In genomic region chr3:197951392-197951990, GRCh38 we compare ENCODE assay signal across 8 cellular contexts. TPM values are rescaled to one million over a fixed set of nuclear protein-coding genes. Genes with fewer than 3 reads are reported as not detected.
A peak's percentile ranks its signal among the peaks of the same experiment; 100 is the strongest.
DNase-seq lines count a peak whose midpoint lies in the region; ATAC-seq and TF ChIP-seq lines count a peak whose summit lies in the region.

No MANE protein-coding gene starts in this region.

- no peaks in the 10 kb centered on the region for H3K9me3 ChIP-seq in CD4-positive, CD25-positive, alpha-beta regulatory T cell (ENCODE audit: control insufficient read depth in 2 of 2, low read length in 2 of 2)
- H3K9me3 ChIP-seq in MM.1S (replicated peaks; ENCODE audit: insufficient read depth, low read length), result no peaks in the 10 kb centered on the region
- no peaks in the 10 kb centered on the region for H3K9me3 ChIP-seq in effector memory CD4-positive, alpha-beta T cell (ENCODE audit: control insufficient read depth, low read length)
- H3K9me3 ChIP-seq in neural progenitor cell (ENCODE audit: low read depth), result no peaks in the 10 kb centered on the region

- peaks cover 12% of the 10 kb centered on the region; the same call in 1 of the 2 replicates for H4K20me1 ChIP-seq in MM.1S (ENCODE audit: insufficient read depth, low read length)
- H4K20me1 ChIP-seq in neural progenitor cell (ENCODE audit: low read depth), result peaks cover 61% of the 10 kb centered on the region

- H2AFZ ChIP-seq in MM.1S (ENCODE audit: low read length), result no peak overlapping the region
- no peak overlapping the region for H2AFZ ChIP-seq in neural progenitor cell (replicated peaks)

- H3K27me3 ChIP-seq in CD4-positive, CD25-positive, alpha-beta regulatory T cell (ENCODE audit: control insufficient read depth, insufficient read depth, low read length), result no peaks in the 10 kb centered on the region
- H3K27me3 ChIP-seq in MM.1S (replicated peaks; ENCODE audit: insufficient read depth, low read length) (peaks cover 9% of the 10 kb centered on the region; the same call in 1 of the 2 replicates), neural progenitor cell (no peaks in the 10 kb centered on the region)
- H3K27me3 ChIP-seq in effector memory CD4-positive, alpha-beta T cell (replicated peaks; ENCODE audit: control insufficient read depth, insufficient read depth, low read length, poor library complexity, severe bottlenecking), result no peaks in the 10 kb centered on the region

- H3K9ac ChIP-seq in MM.1S (ENCODE audit: low read length), result peak overlapping the region; percentile 88; the same call in 1 of the 2 replicates
- H3K9ac ChIP-seq in neural progenitor cell, result peak overlapping the region; percentile 100

- H3K4me1 Mint-ChIP-seq in CD4-positive, CD25-positive, alpha-beta regulatory T cell, result peaks cover 28 to 60% (median 36%) of the 10 kb centered on the region in 4 donors
- peaks cover 23% of the 10 kb centered on the region for H3K4me1 Mint-ChIP-seq in neural progenitor cell

- H3K9me2 ChIP-seq in MM.1S (replicated peaks; ENCODE audit: insufficient read depth, low read length), result no peaks in the 10 kb centered on the region

- H3F3A ChIP-seq in MM.1S (ENCODE audit: insufficient read depth, low read length) (peaks cover 58% of the 10 kb centered on the region), neural progenitor cell (ENCODE audit: low read depth) (peaks cover 70% of the 10 kb centered on the region)

- H3K79me2 ChIP-seq in MM.1S (ENCODE audit: low read length), result peaks cover 50% of the 10 kb centered on the region
- peaks cover 50% of the 10 kb centered on the region for H3K79me2 ChIP-seq in neural progenitor cell (ENCODE audit: low read depth)

- H3K27ac Mint-ChIP-seq in CD4-positive, CD25-positive, alpha-beta regulatory T cell, result peak overlapping the region; percentile 99 to 100 (median 99)
- H3K27ac Mint-ChIP-seq in neural progenitor cell, result no peak overlapping the region

- H3K4me3 Mint-ChIP-seq in CD4-positive, CD25-positive, alpha-beta regulatory T cell, result peak overlapping the region; percentile 91 to 99 (median 98)
- H3K4me3 Mint-ChIP-seq in neural progenitor cell, result peak overlapping the region; percentile 98

- no peak for DNase-seq in CD4-positive, CD25-positive, alpha-beta regulatory T cell
- no peak for DNase-seq in MM.1S
- DNase-seq in effector memory CD4-positive, alpha-beta T cell, result no peak
- DNase-seq in neural progenitor cell (ENCODE audit: low spot score), result no peak
- no peak for DNase-seq in NCI-H774 (lab: John Stamatoyannopoulos, UW)
- DNase-seq in HK-2 (ENCODE audit: unreplicated experiment), result no peak
- no peak for DNase-seq in putamen (ENCODE audit: low spot score)

- peak overlapping the region; percentile 94 for H3K27ac ChIP-seq in CD4-positive, CD25-positive, alpha-beta regulatory T cell (ENCODE audit: insufficient read depth, low read length, poor library complexity, severe bottlenecking)
- H3K27ac ChIP-seq in MM.1S (ENCODE audit: low read length) (no peak overlapping the region), neural progenitor cell (no peak overlapping the region)
- H3K27ac ChIP-seq in effector memory CD4-positive, alpha-beta T cell (ENCODE audit: insufficient read depth, low read length, poor library complexity, severe bottlenecking), result peak overlapping the region; percentile 93

- H3K4me2 ChIP-seq in MM.1S (ENCODE audit: low read depth, low read length) (peak overlapping the region; percentile 93), neural progenitor cell (peak overlapping the region; percentile 87)

- peaks cover 46% of the 10 kb centered on the region for H3K4me1 ChIP-seq in CD4-positive, CD25-positive, alpha-beta regulatory T cell (ENCODE audit: control insufficient read depth, insufficient read depth, low read length, poor library complexity, severe bottlenecking)
- H3K4me1 ChIP-seq in MM.1S (ENCODE audit: low read length), result peaks cover 14% of the 10 kb centered on the region
- peaks cover 12% of the 10 kb centered on the region for H3K4me1 ChIP-seq in effector memory CD4-positive, alpha-beta T cell (ENCODE audit: control insufficient read depth, insufficient read depth, low read length, poor library complexity, severe bottlenecking)
- H3K4me1 ChIP-seq in neural progenitor cell, result peaks cover 18% of the 10 kb centered on the region

- TF ChIP-seq CTCF in MM.1S (IDR thresholded peaks at IDR 0.05; ENCODE audit: low read length) (no peak), neural progenitor cell (IDR thresholded peaks at IDR 0.05) (no peak)

- ATAC-seq in CD4-positive, CD25-positive, alpha-beta regulatory T cell (ENCODE audit: low read depth in 2 of 2), result no peak
- no peak for ATAC-seq in GM18909 (IDR thresholded peaks at IDR 0.05; ENCODE audit: poor library complexity, unreplicated experiment)

- H3K36me3 ChIP-seq in CD4-positive, CD25-positive, alpha-beta regulatory T cell (ENCODE audit: control insufficient read depth, insufficient read depth, low read length), result peaks cover 51% of the 10 kb centered on the region
- H3K36me3 ChIP-seq in MM.1S (replicated peaks; ENCODE audit: insufficient read depth, low read length) (peaks cover 46% of the 10 kb centered on the region), neural progenitor cell (peaks cover 31% of the 10 kb centered on the region)
- H3K36me3 ChIP-seq in effector memory CD4-positive, alpha-beta T cell (ENCODE audit: control insufficient read depth, insufficient read depth, low read length), result peaks cover 43% of the 10 kb centered on the region

- H3K4me3 ChIP-seq in CD4-positive, CD25-positive, alpha-beta regulatory T cell (ENCODE audit: low read depth, low read length), result peak overlapping the region; percentile 100
- peak overlapping the region; percentile 83 for H3K4me3 ChIP-seq in MM.1S (ENCODE audit: low read length)
- H3K4me3 ChIP-seq in effector memory CD4-positive, alpha-beta T cell (ENCODE audit: insufficient read depth, low read depth, low read length, poor library complexity, severe bottlenecking), result no peak overlapping the region
- H3K4me3 ChIP-seq in neural progenitor cell, result peak overlapping the region; percentile 89

- no peaks in the 10 kb centered on the region for H3K27me3 Mint-ChIP-seq in CD4-positive, CD25-positive, alpha-beta regulatory T cell
- H3K27me3 Mint-ChIP-seq in neural progenitor cell (ENCODE audit: insufficient read depth, low read depth), result peaks cover 7% of the 10 kb centered on the region

- H3K36me3 Mint-ChIP-seq in CD4-positive, CD25-positive, alpha-beta regulatory T cell, result peaks cover 35% of the 10 kb centered on the region
- H3K36me3 Mint-ChIP-seq in neural progenitor cell, result peaks cover 22% of the 10 kb centered on the region

- no peaks in the 10 kb centered on the region for H3K9me3 Mint-ChIP-seq in CD4-positive, CD25-positive, alpha-beta regulatory T cell
- no peaks in the 10 kb centered on the region for H3K9me3 Mint-ChIP-seq in neural progenitor cell

RNA-seq across cellular contexts. Expression of gene RPL35A, which starts 1.5 kb away (rescaled TPM):
- total RNA-seq in CD4-positive, CD25-positive, alpha-beta regulatory T cell, result 1,211 TPM
- 1,000 to 10,000 TPM; 1,609 to 2,226 (median 1,937) TPM for polyA plus RNA-seq in CD4-positive, CD25-positive, alpha-beta regulatory T cell
- 1,032 and 1,573 TPM in 2 replicates for total RNA-seq in neural progenitor cell (ENCODE audit: low replicate concordance)

RNA-seq across cellular contexts. Expression of gene LMLN, which starts 8.5 kb away (rescaled TPM):
- 2.5 TPM for total RNA-seq in CD4-positive, CD25-positive, alpha-beta regulatory T cell
- 1 to 10 TPM in 3 of 4 donors, under 1 TPM in 1; 0.57 to 2.3 (median 1.4) TPM for polyA plus RNA-seq in CD4-positive, CD25-positive, alpha-beta regulatory T cell
- 7.4 and 11.2 TPM in 2 replicates for total RNA-seq in neural progenitor cell (ENCODE audit: low replicate concordance)

Comparison
In these comparisons a context has a peak if more than half of its experiments do, and no peak if none do; other contexts are left out.
1. H3K27ac ChIP-seq: peak in CD4-positive, CD25-positive, alpha-beta regulatory T cell (single experiment) and effector memory CD4-positive, alpha-beta T cell (single experiment); none in MM.1S (single experiment) and neural progenitor cell (single experiment).